ENCODE assay signal across 10 cellular contexts in the genomic region with DNA sequence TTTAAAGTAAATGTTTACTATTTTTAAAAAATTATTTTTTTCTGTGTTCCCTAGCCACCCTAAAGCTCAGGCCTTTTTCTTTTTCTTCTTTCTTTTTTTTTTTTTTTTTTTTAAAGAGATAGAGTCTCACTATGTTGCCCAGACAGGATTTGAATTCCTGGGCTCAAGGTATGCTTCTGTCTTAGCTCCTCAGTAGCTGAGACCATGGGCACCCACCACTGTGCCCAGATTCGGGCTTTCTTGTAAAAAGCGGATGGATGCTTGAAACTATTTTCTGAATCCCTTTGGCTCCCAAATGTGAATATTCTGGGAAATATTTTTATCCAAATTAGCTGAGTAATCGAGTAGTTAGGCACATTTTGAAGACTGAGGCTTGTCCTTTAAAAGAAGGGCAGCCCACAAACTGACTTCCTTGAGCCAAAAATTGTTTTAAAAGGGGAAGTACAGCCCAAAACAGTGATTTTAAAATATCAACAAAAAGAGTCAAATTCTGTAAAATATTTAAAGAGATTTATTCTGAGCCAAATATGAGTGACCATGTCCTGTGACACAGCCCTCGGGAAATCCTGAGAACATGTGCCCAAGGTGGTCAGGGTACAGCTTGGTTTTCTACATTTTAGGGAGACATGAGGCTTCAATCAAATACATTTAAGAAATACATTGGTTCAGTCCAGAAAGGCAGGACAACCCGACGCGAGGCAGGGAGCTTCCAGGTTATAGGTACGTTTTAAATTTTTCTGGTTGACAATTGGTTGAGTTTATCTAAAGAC. TPM values are rescaled to one million over a fixed set of nuclear protein-coding genes. Genes with fewer than 3 reads are reported as not detected.
DNase-seq lines count a peak whose midpoint lies in the region; ATAC-seq and TF ChIP-seq lines count a peak whose summit lies in the region.
"Had no signal": no experiment of that assay in that cellular context is flagged by ENCODE, and none has a peak within 500 bp of the region (broad histone marks: within the 10 kb centered on the region; RNA-seq: fewer than 3 reads in every experiment).

No MANE protein-coding gene starts in this region.

- no peak for TF ChIP-seq CTCF in dorsolateral prefrontal cortex (IDR thresholded peaks at IDR 0.05 in 54 of 56, conservative IDR thresholded peaks at IDR 0.05 in 2 of 56; ENCODE audit: low read depth in 1 of 56, partially characterized antibody in 56 of 56)
- no peak for TF ChIP-seq CTCF in neural progenitor cell (IDR thresholded peaks at IDR 0.05)

- H3K9me3 Mint-ChIP-seq in neural progenitor cell, result peaks cover under 1% of the 10 kb centered on the region

- H3K9ac ChIP-seq in BLaER1 treated with 17β-estradiol and CSF1 and Interleukin-3, amounts not matched to agents 10 nM and 100 nM, result peak overlapping the region; percentile 72 to 86 (median 81)
- no peak overlapping the region for H3K9ac ChIP-seq in neural progenitor cell

- H2AFZ ChIP-seq in neural progenitor cell (replicated peaks), result peak overlapping the region; percentile 70

- H4K20me1 ChIP-seq in BLaER1 treated with 17β-estradiol and CSF1 and Interleukin-3, amounts not matched to agents 10 nM and 100 nM, result peaks cover 0 to 1% (median 0%) of the 10 kb centered on the region in 11 experiments; a peak in 1 of 22 replicates
- H4K20me1 ChIP-seq in neural progenitor cell (ENCODE audit: low read depth), result no peaks in the 10 kb centered on the region

- intact Hi-C loops in dorsolateral prefrontal cortex (cut with DNase I), result loop anchor here (2.0 to 10.0 kb wide), 3 partner anchors 97 to 1249 kb away; a partner anchor contains a TSS

- ATAC-seq in HG03025 (IDR thresholded peaks at IDR 0.05; ENCODE audit: low FRiP score, unreplicated experiment) (no peak), HG02970 (IDR thresholded peaks at IDR 0.05; ENCODE audit: low FRiP score, unreplicated experiment) (no peak)

- H3K4me3 ChIP-seq in BLaER1 treated with 17β-estradiol and CSF1 and Interleukin-3, amounts not matched to agents 10 nM and 100 nM, result peak overlapping the region; percentile 33 to 74 (median 62); a peak in 18 of 20 replicates
- H3K4me3 ChIP-seq in dorsolateral prefrontal cortex (peak overlapping the region; percentile 44 to 89 (median 74)), neural progenitor cell (peak overlapping the region; percentile 4)

- H3K36me3 ChIP-seq in BLaER1 treated with 17β-estradiol and CSF1 and Interleukin-3, amounts not matched to agents 10 nM and 100 nM, result no peaks in the 10 kb centered on the region
- H3K36me3 ChIP-seq in neural progenitor cell, result no peaks in the 10 kb centered on the region

- H3K27me3 ChIP-seq in BLaER1 treated with 17β-estradiol and CSF1 and Interleukin-3, amounts not matched to agents 10 nM and 100 nM, result no peaks in the 10 kb centered on the region
- H3K27me3 ChIP-seq in dorsolateral prefrontal cortex, result no peaks in the 10 kb centered on the region
- H3K27me3 ChIP-seq in neural progenitor cell, result no peaks in the 10 kb centered on the region

- peaks cover 36% of the 10 kb centered on the region for H3K4me1 Mint-ChIP-seq in neural progenitor cell

- H3K27ac Mint-ChIP-seq in neural progenitor cell, result peak overlapping the region; percentile 6

- no peaks in the 10 kb centered on the region for H3K79me2 ChIP-seq in neural progenitor cell (ENCODE audit: low read depth)

- peaks cover 2% of the 10 kb centered on the region for H3K27me3 Mint-ChIP-seq in neural progenitor cell (ENCODE audit: insufficient read depth, low read depth)

- peak overlapping the region; percentile 64 for H3K4me3 Mint-ChIP-seq in neural progenitor cell

- peaks cover under 1 to 9% (median 5%) of the 10 kb centered on the region in 11 experiments; a peak in 17 of 22 replicates for H3K9me3 ChIP-seq in BLaER1 treated with 17β-estradiol and CSF1 and Interleukin-3, amounts not matched to agents 10 nM and 100 nM (replicated peaks in 1 of 11)
- H3K9me3 ChIP-seq in neural progenitor cell (ENCODE audit: low read depth), result no peaks in the 10 kb centered on the region

- no peaks in the 10 kb centered on the region for H3K36me3 Mint-ChIP-seq in neural progenitor cell

- peaks cover 55 to 67% (median 63%) of the 10 kb centered on the region in 10 experiments for H3K4me1 ChIP-seq in BLaER1 treated with 17β-estradiol and CSF1 and Interleukin-3, amounts not matched to agents 10 nM and 100 nM
- H3K4me1 ChIP-seq in neural progenitor cell, result peaks cover 50% of the 10 kb centered on the region

- H3F3A ChIP-seq in neural progenitor cell (ENCODE audit: low read depth), result peaks cover 40% of the 10 kb centered on the region

- peak overlapping the region; percentile 69 to 96 (median 91) for H3K27ac ChIP-seq in BLaER1 treated with 17β-estradiol and CSF1 and Interleukin-3, amounts not matched to agents 10 nM and 100 nM
- H3K27ac ChIP-seq in dorsolateral prefrontal cortex (peak overlapping the region; percentile 64 to 99 (median 95)), neural progenitor cell (no peak overlapping the region)

- peak overlapping the region; percentile 79 to 96 (median 93) for H3K4me2 ChIP-seq in BLaER1 treated with 17β-estradiol and CSF1 and Interleukin-3, amounts not matched to agents 10 nM and 100 nM
- H3K4me2 ChIP-seq in neural progenitor cell, result peak overlapping the region; percentile 63

- DNase-seq in MV-4-11 (lab: John Stamatoyannopoulos, UW) (peak; percentile 48), dorsolateral prefrontal cortex (no peak), neural progenitor cell (ENCODE audit: low spot score) (no peak), NCI-H345 treated with DMSO at 0.1 percent for 48 hours (lab: John Stamatoyannopoulos, UW; ENCODE audit: unreplicated experiment) (no peak)
- DNase-seq in activated CD4-positive, CD25-positive, alpha-beta regulatory T cell (lab: John Stamatoyannopoulos, UW), result no peak

RNA-seq across cellular contexts. Expression of a gene that starts 28.8 kb away (rescaled TPM):
- 1 to 10 TPM in 1 of 120 experiments, not detected in 119; 2.2 TPM for total RNA-seq in dorsolateral prefrontal cortex
- not detected in 2 replicates for total RNA-seq in neural progenitor cell (ENCODE audit: low replicate concordance)
- total RNA-seq: kidney epithelial cell, SK-MEL-5 had no signal

Comparison
In these comparisons a context has a peak if more than half of its experiments do, and no peak if none do; other contexts are left out.
1. H3K4me3 ChIP-seq: peak in every context shown above with its lines; median percentile 74 in dorsolateral prefrontal cortex; 62 in BLaER1 treated with 17β-estradiol and CSF1 and Interleukin-3, amounts not matched to agents 10 nM and 100 nM; 4 in neural progenitor cell.